In genomic region chr17:77968788-77969187, GRCh38 we compare ENCODE assay signal across 23 cellular contexts. TPM values are rescaled to one million over a fixed set of nuclear protein-coding genes. Genes with fewer than 3 reads are reported as not detected.
DNase-seq lines count a peak whose midpoint lies in the region; ATAC-seq and TF ChIP-seq lines count a peak whose summit lies in the region.
"Had no signal": no experiment of that assay in that cellular context is flagged by ENCODE, and none has a peak within 500 bp of the region (broad histone marks: within the 10 kb centered on the region; RNA-seq: fewer than 3 reads in every experiment).

No MANE protein-coding gene starts in this region.

- peak in 3 of 4 donors; percentile 61 to 86 (median 76) for ATAC-seq in psoas muscle
- ATAC-seq in CD8-positive, alpha-beta T cell = no peak
- ATAC-seq in HG03378 (IDR thresholded peaks at IDR 0.05; ENCODE audit: unreplicated experiment) = no peak
- ATAC-seq: GM12878 had no signal

- H3K36me3 ChIP-seq in right atrium auricular region (no peaks in the 10 kb centered on the region), psoas muscle (ENCODE audit: insufficient read depth in 1 of 2, low read depth in 1 of 2) (no peaks in the 10 kb centered on the region)
- H3K36me3 ChIP-seq in CD8-positive, alpha-beta T cell (ENCODE audit: insufficient read depth, low read length) = no peaks in the 10 kb centered on the region

- H3K4me3 ChIP-seq in right atrium auricular region = no peak overlapping the region
- H3K4me3 ChIP-seq in psoas muscle = no peak overlapping the region
- H3K4me3 ChIP-seq in CD8-positive, alpha-beta T cell (ENCODE audit: low read depth, low read length) = no peak overlapping the region
- H3K4me3 ChIP-seq: BLaER1, GM12878, GM23248 had no signal

- H3K9me3 ChIP-seq in right atrium auricular region (no peaks in the 10 kb centered on the region), psoas muscle (no peaks in the 10 kb centered on the region)
- H3K9me3 ChIP-seq in CD8-positive, alpha-beta T cell (ENCODE audit: low read length) = no peaks in the 10 kb centered on the region
- H3K9me3 ChIP-seq: BLaER1, SK-N-SH had no signal

- POLR2A ChIA-PET in CD8-positive, alpha-beta T cell (lab: Charles Lee) = interaction anchor here (1.0 kb wide), 1 partner anchor 11 kb away, joined by 5 read pairs; the partner anchor contains the start of gene TNRC6C

- no peak overlapping the region for H3K4me3 Mint-ChIP-seq in CD8-positive, alpha-beta T cell
- H3K4me3 Mint-ChIP-seq: H9 had no signal

- no peak overlapping the region for H3K27ac Mint-ChIP-seq in CD8-positive, alpha-beta T cell

- in situ Hi-C loops in SK-MEL-5 (cut with HindIII; ENCODE audit: low pct_unique_long_range_greater_than_20kb, low sequenced_read_pairs) = no loop called here

- peaks cover 84% of the 10 kb centered on the region for H3K4me1 Mint-ChIP-seq in CD8-positive, alpha-beta T cell (ENCODE audit: low read depth)

- H3K27me3 Mint-ChIP-seq in CD8-positive, alpha-beta T cell (ENCODE audit: low read depth) = no peaks in the 10 kb centered on the region
- H3K27me3 Mint-ChIP-seq: CD4-positive, alpha-beta memory T cell had no signal

- DNase-seq in SK-MEL-5 (ENCODE audit: low read depth, low spot score) (peak; percentile 46), foreskin melanocyte (peak; percentile 14), right atrium auricular region (ENCODE audit: low spot score) (no peak), psoas muscle (no peak), SHP77 treated with DMSO at 0.1 percent for 48 hours (lab: John Stamatoyannopoulos, UW) (no peak)
- DNase-seq in CD8-positive, alpha-beta T cell = no peak
- DNase-seq: CD4-positive, alpha-beta memory T cell; DND-41; GM23248; H9; IMR-90; NCI-H1092 treated with DMSO at 0.1 percent for 48 hours; NCI-H1436 treated with DMSO at 0.1 percent for 48 hours; NCI-H1930; NCI-H226; NCI-H510A treated with DMSO at 0.1 percent for 48 hours; NCI-H774; SHP77; SK-N-SH had no signal

- no peak for TF ChIP-seq CTCF in right atrium auricular region (IDR thresholded peaks at IDR 0.05)
- no peak for TF ChIP-seq CTCF in psoas muscle (IDR thresholded peaks at IDR 0.05)
- TF ChIP-seq CTCF in CD8-positive, alpha-beta T cell (IDR thresholded peaks at IDR 0.05) = no peak

- intact Hi-C loops in psoas muscle (cut with DNase I) = no loop called here
- intact Hi-C loops in CD8-positive, alpha-beta T cell (cut with DNase I, micrococcal nuclease) = no loop called here

- H3K4me1 ChIP-seq in right atrium auricular region = peaks cover 0 to 51% of the 10 kb centered on the region in 2 donors
- peaks cover 49% of the 10 kb centered on the region for H3K4me1 ChIP-seq in psoas muscle
- H3K4me1 ChIP-seq in CD8-positive, alpha-beta T cell (ENCODE audit: insufficient read depth, low read length) = peaks cover 73% of the 10 kb centered on the region

- CTCF ChIA-PET in CD8-positive, alpha-beta T cell (lab: Charles Lee) = interaction anchor here (0.9 kb wide), 1 partner anchor 13 kb away, joined by 3 read pairs; no protein-coding TSS in a partner anchor

- peaks cover 9% of the 10 kb centered on the region for H3K36me3 Mint-ChIP-seq in CD8-positive, alpha-beta T cell

- H3K27ac ChIP-seq in right atrium auricular region (peak overlapping the region; percentile 35 to 56), psoas muscle (no peak overlapping the region)
- no peak overlapping the region for H3K27ac ChIP-seq in CD8-positive, alpha-beta T cell (ENCODE audit: low read depth, low read length)
- H3K27ac ChIP-seq: BLaER1, GM23248, KMS-11 had no signal

- no peaks in the 10 kb centered on the region for H3K9me3 Mint-ChIP-seq in CD8-positive, alpha-beta T cell
- H3K9me3 Mint-ChIP-seq: CD4-positive, alpha-beta memory T cell; H9 had no signal

- WGBS in psoas muscle, 3 donors = 34 to 71% (median 35%) methylated on average over 3 of the region's 3 CpGs

- no peaks in the 10 kb centered on the region for H3K27me3 ChIP-seq in right atrium auricular region
- no peaks in the 10 kb centered on the region for H3K27me3 ChIP-seq in psoas muscle (ENCODE audit: insufficient read depth in 3 of 3, low read length in 2 of 3)
- H3K27me3 ChIP-seq in CD8-positive, alpha-beta T cell (ENCODE audit: insufficient read depth, low read length) = no peaks in the 10 kb centered on the region
- H3K27me3 ChIP-seq: BLaER1 had no signal

RNA-seq across cellular contexts. Expression of gene TNRC6C, which starts 10.3 kb away (rescaled TPM):
- 6.9 and 7.5 TPM in 2 replicates for total RNA-seq in SK-MEL-5 (2014; rRNA removed; shearing (Covaris generic))
- 9.5 and 12.5 TPM in 2 replicates for polyA plus RNA-seq in SK-MEL-5 (2015; cell fraction: cytosol; rRNA removed)
- polyA plus RNA-seq in SK-MEL-5 (2015; cell fraction: nucleus; rRNA removed) = 12.9 and 13.5 TPM in 2 replicates
- total RNA-seq in right atrium auricular region (10 to 100 TPM in 1 of 2 donors, 1 to 10 TPM in 1; 8.7 to 13.0 TPM), psoas muscle (10 to 100 TPM; 11.4 to 22.4 (median 13.6) TPM)
- polyA plus RNA-seq in psoas muscle = 1 to 10 TPM; 1.2 to 5.4 (median 1.4) TPM
- total RNA-seq in CD8-positive, alpha-beta T cell = 10 to 100 TPM; 49.3 to 53.8 TPM

Comparison
In these comparisons a context has a peak if more than half of its experiments do, and no peak if none do; other contexts are left out.
1. DNase-seq: peak in SK-MEL-5 (single experiment) and foreskin melanocyte (single experiment); none in right atrium auricular region (single experiment), psoas muscle (0 of 2), SHP77 treated with DMSO at 0.1 percent for 48 hours (single experiment) and CD8-positive, alpha-beta T cell (0 of 7).
2. H3K27ac ChIP-seq: peak in right atrium auricular region (2 of 2); none in psoas muscle (single experiment) and CD8-positive, alpha-beta T cell (single experiment).
3. ATAC-seq: peak in psoas muscle (3 of 4); none in CD8-positive, alpha-beta T cell (single experiment) and HG03378 (single experiment).